Comparison of ENCODE assay signal across 9 cellular contexts in the genomic region with DNA sequence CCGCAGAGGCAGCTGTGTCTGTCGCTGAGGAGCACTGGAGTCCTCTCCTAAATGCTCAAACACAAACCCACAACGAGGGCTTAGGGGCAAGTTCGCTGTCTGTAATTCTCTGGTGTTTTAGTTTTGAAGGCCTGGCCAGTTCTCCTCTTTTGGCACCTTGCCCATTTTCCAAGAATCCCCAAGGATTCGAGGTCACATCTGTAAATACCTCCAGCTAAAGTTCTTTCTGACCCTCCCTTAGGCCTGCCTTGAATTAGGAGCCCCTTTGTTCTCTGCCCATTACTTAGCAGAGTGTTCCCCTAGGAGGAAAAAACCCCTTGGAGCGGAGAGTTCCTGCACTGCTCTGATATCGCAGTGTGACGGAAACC. TPM values are rescaled to one million over a fixed set of nuclear protein-coding genes. Genes with fewer than 3 reads are reported as not detected.
DNase-seq lines count a peak whose midpoint lies in the region; ATAC-seq and TF ChIP-seq lines count a peak whose summit lies in the region.
"Had no signal": no experiment of that assay in that cellular context is flagged by ENCODE, and none has a peak within 500 bp of the region (broad histone marks: within the 10 kb centered on the region; RNA-seq: fewer than 3 reads in every experiment).

No MANE protein-coding gene starts in this region.

- peaks cover 14% of the 10 kb centered on the region for H3K4me1 Mint-ChIP-seq in activated CD8-positive, alpha-beta T cell treated with anti-CD3 and anti-CD28 coated beads, Interleukin-2, amount 10 ng/mL, durations not matched to agents 7 days and 5 days (ENCODE audit: low read depth)
- peaks cover 20% of the 10 kb centered on the region for H3K4me1 Mint-ChIP-seq in activated CD8-positive, alpha-beta T cell treated with anti-CD3 and anti-CD28 coated beads for 36 hours (ENCODE audit: low read depth)
- peaks cover 19% of the 10 kb centered on the region for H3K4me1 Mint-ChIP-seq in activated CD4-positive, alpha-beta memory T cell treated with anti-CD3 and anti-CD28 coated beads for 36 hours (ENCODE audit: low read depth)

- H3K27me3 Mint-ChIP-seq in activated CD8-positive, alpha-beta T cell treated with anti-CD3 and anti-CD28 coated beads, Interleukin-2, amount 10 ng/mL, durations not matched to agents 7 days and 5 days (ENCODE audit: low read depth): no peaks in the 10 kb centered on the region
- no peaks in the 10 kb centered on the region for H3K27me3 Mint-ChIP-seq in activated CD8-positive, alpha-beta T cell treated with anti-CD3 and anti-CD28 coated beads for 36 hours
- no peaks in the 10 kb centered on the region for H3K27me3 Mint-ChIP-seq in activated CD4-positive, alpha-beta memory T cell treated with anti-CD3 and anti-CD28 coated beads for 36 hours

- H3K9me3 ChIP-seq in hepatocyte (ENCODE audit: low read depth): no peaks in the 10 kb centered on the region
- H3K9me3 ChIP-seq: testis had no signal

- no peak for DNase-seq in activated CD8-positive, alpha-beta T cell treated with anti-CD3 and anti-CD28 coated beads, Interleukin-2, amount 10 ng/mL, durations not matched to agents 7 days and 5 days
- DNase-seq in activated CD8-positive, alpha-beta T cell treated with anti-CD3 and anti-CD28 coated beads for 36 hours: no peak
- DNase-seq in activated CD4-positive, alpha-beta memory T cell treated with anti-CD3 and anti-CD28 coated beads for 36 hours: no peak
- DNase-seq in hepatocyte (ENCODE audit: low spot score) (no peak), substantia nigra (lab: John Stamatoyannopoulos, UW) (peak in 1 of 49 donors; percentile 44), AML-193 (lab: John Stamatoyannopoulos, UW) (no peak), D341Med (ENCODE audit: low spot score) (no peak)
- no peak for DNase-seq in stimulated activated CD4-positive, alpha-beta T cell treated with anti-CD3 and anti-CD28 coated beads, Interleukin-4, amount 100 ng/mL, for 4 hours

- H3K36me3 Mint-ChIP-seq in activated CD8-positive, alpha-beta T cell treated with anti-CD3 and anti-CD28 coated beads, Interleukin-2, amount 10 ng/mL, durations not matched to agents 7 days and 5 days (ENCODE audit: low read depth): peaks cover 11% of the 10 kb centered on the region
- peaks cover 5% of the 10 kb centered on the region for H3K36me3 Mint-ChIP-seq in activated CD8-positive, alpha-beta T cell treated with anti-CD3 and anti-CD28 coated beads for 36 hours (ENCODE audit: low read depth)
- H3K36me3 Mint-ChIP-seq in activated CD4-positive, alpha-beta memory T cell treated with anti-CD3 and anti-CD28 coated beads for 36 hours: no peaks in the 10 kb centered on the region

- peaks cover 17% of the 10 kb centered on the region for H3K4me1 ChIP-seq in hepatocyte (ENCODE audit: insufficient read depth)

- no peaks in the 10 kb centered on the region for H3K9me3 Mint-ChIP-seq in activated CD8-positive, alpha-beta T cell treated with anti-CD3 and anti-CD28 coated beads, Interleukin-2, amount 10 ng/mL, durations not matched to agents 7 days and 5 days (ENCODE audit: insufficient read depth)
- no peaks in the 10 kb centered on the region for H3K9me3 Mint-ChIP-seq in activated CD8-positive, alpha-beta T cell treated with anti-CD3 and anti-CD28 coated beads for 36 hours
- no peaks in the 10 kb centered on the region for H3K9me3 Mint-ChIP-seq in activated CD4-positive, alpha-beta memory T cell treated with anti-CD3 and anti-CD28 coated beads for 36 hours

- H2AFZ ChIP-seq in hepatocyte: no peak overlapping the region

- peak overlapping the region; percentile 88 for H3K4me3 Mint-ChIP-seq in activated CD8-positive, alpha-beta T cell treated with anti-CD3 and anti-CD28 coated beads, Interleukin-2, amount 10 ng/mL, durations not matched to agents 7 days and 5 days
- no peak overlapping the region for H3K4me3 Mint-ChIP-seq in activated CD8-positive, alpha-beta T cell treated with anti-CD3 and anti-CD28 coated beads for 36 hours
- H3K4me3 Mint-ChIP-seq in activated CD4-positive, alpha-beta memory T cell treated with anti-CD3 and anti-CD28 coated beads for 36 hours: no peak overlapping the region

- 68% methylated on average over 8 of the region's 8 CpGs for WGBS in hepatocyte (ENCODE audit: low lambda C conversion rate, missing lambda C conversion rate)

- no peaks in the 10 kb centered on the region for H4K20me1 ChIP-seq in hepatocyte (ENCODE audit: insufficient read depth, poor library complexity, severe bottlenecking)

- TF ChIP-seq CTCF in activated CD8-positive, alpha-beta T cell treated with anti-CD3 and anti-CD28 coated beads for 36 hours (IDR thresholded peaks at IDR 0.05): no peak
- TF ChIP-seq CTCF in hepatocyte (IDR thresholded peaks at IDR 0.05; ENCODE audit: poor library complexity): no peak

- H3K27ac Mint-ChIP-seq in activated CD8-positive, alpha-beta T cell treated with anti-CD3 and anti-CD28 coated beads, Interleukin-2, amount 10 ng/mL, durations not matched to agents 7 days and 5 days: no peak overlapping the region
- no peak overlapping the region for H3K27ac Mint-ChIP-seq in activated CD8-positive, alpha-beta T cell treated with anti-CD3 and anti-CD28 coated beads for 36 hours
- peak overlapping the region; percentile 83 for H3K27ac Mint-ChIP-seq in activated CD4-positive, alpha-beta memory T cell treated with anti-CD3 and anti-CD28 coated beads for 36 hours

- no peaks in the 10 kb centered on the region for H3K27me3 ChIP-seq in hepatocyte
- H3K27me3 ChIP-seq: testis had no signal

- POLR2A ChIA-PET in activated CD8-positive, alpha-beta T cell treated with anti-CD3 and anti-CD28 coated beads, Interleukin-2, amount 10 ng/mL, durations not matched to agents 7 days and 5 days (lab: Charles Lee): interaction anchor here (0.5 to 1.1 kb wide), 2 partner anchors 10 kb away, joined by 3 read pairs; no protein-coding TSS in a partner anchor
- POLR2A ChIA-PET in activated CD8-positive, alpha-beta T cell treated with anti-CD3 and anti-CD28 coated beads for 36 hours (lab: Charles Lee): interaction anchor here (0.6 to 1.0 kb wide), 3 partner anchors 12 to 99 kb away, joined by 3 to 4 read pairs (median 3); no protein-coding TSS in a partner anchor
- POLR2A ChIA-PET in activated CD4-positive, alpha-beta memory T cell treated with anti-CD3 and anti-CD28 coated beads for 36 hours (lab: Charles Lee): no interaction called here

- H3K27ac ChIP-seq in hepatocyte (peak overlapping the region; percentile 82), substantia nigra (ENCODE audit: low read depth, low read length, poor library complexity, severe bottlenecking) (peak overlapping the region; percentile 84)

- no peak overlapping the region for H3K4me3 ChIP-seq in hepatocyte

- H3K4me2 ChIP-seq in hepatocyte: peak overlapping the region; percentile 81

- peaks cover 5% of the 10 kb centered on the region for H3K79me2 ChIP-seq in hepatocyte

- no peaks in the 10 kb centered on the region for H3K36me3 ChIP-seq in hepatocyte (replicated peaks; ENCODE audit: insufficient read depth, low read depth)

- H3K9me2 ChIP-seq in hepatocyte (replicated peaks; ENCODE audit: insufficient read depth): no peaks in the 10 kb centered on the region

- no peak for ATAC-seq in activated CD8-positive, alpha-beta T cell treated with anti-CD3 and anti-CD28 coated beads, Interleukin-2, amount 10 ng/mL, durations not matched to agents 7 days and 5 days
- ATAC-seq in activated CD8-positive, alpha-beta T cell treated with anti-CD3 and anti-CD28 coated beads for 36 hours: no peak

- intact Hi-C loops in activated CD8-positive, alpha-beta T cell treated with anti-CD3 and anti-CD28 coated beads for 36 hours (cut with micrococcal nuclease): no loop called here
- intact Hi-C loops in activated CD4-positive, alpha-beta memory T cell treated with anti-CD3 and anti-CD28 coated beads for 36 hours (cut with micrococcal nuclease): no loop called here

- CTCF ChIA-PET in activated CD8-positive, alpha-beta T cell treated with anti-CD3 and anti-CD28 coated beads, Interleukin-2, amount 10 ng/mL, durations not matched to agents 7 days and 5 days (lab: Charles Lee): interaction anchor here (1.3 to 3.5 kb wide), 2 partner anchors 10 to 11 kb away, joined by 3 to 22 read pairs; no protein-coding TSS in a partner anchor
- CTCF ChIA-PET in activated CD8-positive, alpha-beta T cell treated with anti-CD3 and anti-CD28 coated beads for 36 hours (lab: Charles Lee): interaction anchor here (4.2 kb wide), 1 partner anchor 10 kb away, joined by 25 read pairs; no protein-coding TSS in a partner anchor
- CTCF ChIA-PET in activated CD4-positive, alpha-beta memory T cell treated with anti-CD3 and anti-CD28 coated beads for 36 hours (lab: Charles Lee): interaction anchor here (2.2 kb wide), 1 partner anchor 10 kb away, joined by 11 read pairs; no protein-coding TSS in a partner anchor

RNA-seq across cellular contexts. Expression of a gene that starts 0.7 kb away (rescaled TPM):
- total RNA-seq in activated CD8-positive, alpha-beta T cell treated with anti-CD3 and anti-CD28 coated beads, Interleukin-2, amount 10 ng/mL, durations not matched to agents 7 days and 5 days: 1 to 10 TPM; 8.3 to 9.3 TPM
- total RNA-seq in activated CD8-positive, alpha-beta T cell treated with anti-CD3 and anti-CD28 coated beads for 36 hours: 1 to 10 TPM; 5.3 to 6.2 TPM
- 1 to 10 TPM; 4.7 to 5.3 TPM for total RNA-seq in activated CD4-positive, alpha-beta memory T cell treated with anti-CD3 and anti-CD28 coated beads for 36 hours
- 3.5 and 9.7 TPM in 2 replicates for total RNA-seq in hepatocyte
- polyA plus RNA-seq in hepatocyte: 11.6 and 13.0 TPM in 2 replicates

RNA-seq across cellular contexts. Expression of a gene that starts 31.0 kb away (rescaled TPM):
- 10 to 100 TPM; 85.2 to 91.9 TPM for total RNA-seq in activated CD8-positive, alpha-beta T cell treated with anti-CD3 and anti-CD28 coated beads, Interleukin-2, amount 10 ng/mL, durations not matched to agents 7 days and 5 days
- 10 to 100 TPM; 51.9 to 52.1 TPM for total RNA-seq in activated CD8-positive, alpha-beta T cell treated with anti-CD3 and anti-CD28 coated beads for 36 hours
- total RNA-seq in activated CD4-positive, alpha-beta memory T cell treated with anti-CD3 and anti-CD28 coated beads for 36 hours: 10 to 100 TPM; 42.1 to 44.3 TPM
- 40.8 and 41.2 TPM in 2 replicates for total RNA-seq in hepatocyte
- 98.5 and 104 TPM in 2 replicates for polyA plus RNA-seq in hepatocyte
